4 cellular contexts compared by ENCODE assay signal in the genomic region with DNA sequence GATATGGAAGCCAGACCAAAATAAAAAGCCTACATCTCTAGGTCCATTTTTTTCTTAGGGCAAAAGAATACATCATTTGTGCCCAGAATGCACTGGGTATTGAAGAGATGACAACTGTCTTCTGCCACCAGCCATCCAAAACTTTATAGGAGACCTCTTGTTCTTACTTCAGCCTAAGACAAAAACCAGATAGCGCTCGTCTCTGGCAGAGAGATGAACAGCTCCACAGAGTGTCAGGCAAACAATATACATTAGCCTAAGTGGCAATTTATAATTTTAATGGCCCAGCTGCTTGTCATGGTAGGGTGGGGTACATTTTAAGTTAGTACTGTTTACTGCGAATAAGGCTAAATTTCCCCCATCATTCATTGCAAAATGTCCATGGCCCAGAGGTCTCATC.
"Had no signal": no experiment of that assay in that cellular context is flagged by ENCODE, and none has a peak within 500 bp of the region (broad histone marks: within the 10 kb centered on the region; RNA-seq: fewer than 3 reads in every experiment).

No MANE protein-coding gene starts in this region.

- H3K27ac Mint-ChIP-seq: IgD-negative memory B cell had no signal

- DNase-seq: IMR-90, KBM-7, KG1 had no signal

- H3K36me3 Mint-ChIP-seq: IgD-negative memory B cell had no signal

- H3K4me3 Mint-ChIP-seq: IgD-negative memory B cell had no signal
